In the genomic region with DNA sequence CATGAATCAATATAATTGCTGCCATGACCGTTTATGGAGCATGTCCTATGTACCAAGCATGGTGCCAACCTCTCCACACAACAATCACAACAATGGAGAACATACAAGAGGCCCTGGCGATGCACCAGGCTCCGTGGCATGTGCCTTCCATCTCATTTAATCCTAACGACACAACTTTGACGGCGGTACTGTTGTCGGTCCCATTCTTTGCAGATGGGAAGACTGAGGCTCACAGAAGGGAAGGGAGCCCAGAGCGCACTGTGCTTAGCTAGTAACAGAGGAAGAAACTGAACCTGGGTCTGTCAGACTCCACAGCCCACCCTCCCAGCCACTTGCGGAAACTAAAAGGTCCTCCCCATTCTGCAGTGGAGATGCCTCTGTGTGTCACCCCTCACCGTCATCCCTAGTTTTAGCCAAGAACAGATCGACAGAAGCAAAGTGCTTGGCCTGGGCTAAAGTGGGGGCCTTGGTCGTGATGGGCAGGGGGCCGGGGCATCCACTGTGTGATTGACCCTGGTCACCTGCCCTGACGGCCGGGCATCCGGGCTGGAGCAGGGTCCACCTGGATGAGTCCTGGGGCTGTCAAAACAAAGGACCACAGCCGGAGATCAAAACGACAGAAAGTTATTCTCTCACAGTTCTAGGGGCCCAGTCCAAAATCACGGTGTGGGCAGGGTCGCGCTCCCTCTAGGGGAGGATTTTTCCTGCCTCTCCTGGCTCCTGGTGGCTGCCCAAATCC, we compare ENCODE assay signal across 17 cellular contexts.
DNase-seq lines count a peak whose midpoint lies in the region; ATAC-seq and TF ChIP-seq lines count a peak whose summit lies in the region.
"Had no signal": no experiment of that assay in that cellular context is flagged by ENCODE, and none has a peak within 500 bp of the region (broad histone marks: within the 10 kb centered on the region; RNA-seq: fewer than 3 reads in every experiment).

No MANE protein-coding gene starts in this region.

- peaks cover 7% of the 10 kb centered on the region; the same call in 1 of the 2 replicates for H3K27me3 Mint-ChIP-seq in HFFc6 (ENCODE audit: insufficient read depth)
- no peaks in the 10 kb centered on the region for H3K27me3 Mint-ChIP-seq in activated CD4-positive, alpha-beta T cell treated with anti-CD3 and anti-CD28 coated beads for 36 hours
- H3K27me3 Mint-ChIP-seq: CD4-positive, CD25-positive, alpha-beta regulatory T cell had no signal

- H3K9me3 ChIP-seq in mesodermal cell (ENCODE audit: control insufficient read depth, low read length) (peaks cover 11% of the 10 kb centered on the region), smooth muscle cell (replicated peaks; ENCODE audit: low read depth) (no peaks in the 10 kb centered on the region)

- intact Hi-C loops in posterior vena cava (cut with DNase I): no loop called here
- intact Hi-C loops in activated CD4-positive, alpha-beta T cell treated with anti-CD3 and anti-CD28 coated beads for 36 hours (cut with DNase I, micrococcal nuclease): no loop called here

- DNase-seq in HFFc6 (no peak), caudate nucleus (lab: John Stamatoyannopoulos, UW) (no peak), posterior vena cava (ENCODE audit: low spot score) (peak; percentile 59), smooth muscle cell (lab: John Stamatoyannopoulos, UW; ENCODE audit: unreplicated experiment) (no peak), NCI-H1092 treated with DMSO at 0.1 percent for 48 hours (lab: John Stamatoyannopoulos, UW) (no peak)
- DNase-seq in activated CD4-positive, alpha-beta T cell treated with anti-CD3 and anti-CD28 coated beads for 36 hours: no peak
- DNase-seq: ACHN; CD4-positive, CD25-positive, alpha-beta regulatory T cell; DMS79; Kasumi-1; NCI-H1417 treated with DMSO at 0.1 percent for 48 hours; NCI-H2029; NCI-H2171 treated with DMSO at 0.1 percent for 48 hours had no signal

- H3K4me1 Mint-ChIP-seq in HFFc6 (ENCODE audit: low read depth): peaks cover 29% of the 10 kb centered on the region
- no peaks in the 10 kb centered on the region for H3K4me1 Mint-ChIP-seq in activated CD4-positive, alpha-beta T cell treated with anti-CD3 and anti-CD28 coated beads for 36 hours
- H3K4me1 Mint-ChIP-seq: CD4-positive, CD25-positive, alpha-beta regulatory T cell had no signal

- H3K4me2 ChIP-seq in smooth muscle cell: no peak overlapping the region

- no peaks in the 10 kb centered on the region for H3K79me2 ChIP-seq in smooth muscle cell (ENCODE audit: low read depth)

- peaks cover 7% of the 10 kb centered on the region for H3K27me3 ChIP-seq in smooth muscle cell (ENCODE audit: low read depth)

- no peaks in the 10 kb centered on the region for H4K20me1 ChIP-seq in smooth muscle cell (ENCODE audit: low read depth)

- H3K9me3 Mint-ChIP-seq in HFFc6: peaks cover 8% of the 10 kb centered on the region
- H3K9me3 Mint-ChIP-seq in activated CD4-positive, alpha-beta T cell treated with anti-CD3 and anti-CD28 coated beads for 36 hours (ENCODE audit: low read depth): peaks cover 2% of the 10 kb centered on the region

- peaks cover 12% of the 10 kb centered on the region for H3K36me3 Mint-ChIP-seq in HFFc6 (ENCODE audit: low read depth)
- no peaks in the 10 kb centered on the region for H3K36me3 Mint-ChIP-seq in activated CD4-positive, alpha-beta T cell treated with anti-CD3 and anti-CD28 coated beads for 36 hours (ENCODE audit: low read depth)

- no peak for ATAC-seq in HG03457 (IDR thresholded peaks at IDR 0.05; ENCODE audit: unreplicated experiment)
- ATAC-seq in activated CD4-positive, alpha-beta T cell treated with anti-CD3 and anti-CD28 coated beads for 36 hours: no peak
- ATAC-seq: GM12878 had no signal

- H3K4me3 ChIP-seq in mesodermal cell (ENCODE audit: extremely low read depth, insufficient read depth, low read length, poor library complexity, severe bottlenecking) (no peak overlapping the region), smooth muscle cell (no peak overlapping the region)
- H3K4me3 ChIP-seq: GM12878, GM23248 had no signal

- CTCF ChIA-PET in activated CD4-positive, alpha-beta T cell treated with anti-CD3 and anti-CD28 coated beads for 36 hours (lab: Charles Lee): no interaction called here

- peak overlapping the region; percentile 5 for H3K27ac ChIP-seq in caudate nucleus (ENCODE audit: low read depth, low read length)
- peak overlapping the region; percentile 30 for H3K27ac ChIP-seq in mesodermal cell (ENCODE audit: low read depth, low read length, severe bottlenecking)
- no peak overlapping the region for H3K27ac ChIP-seq in smooth muscle cell (ENCODE audit: low read depth)
- H3K27ac ChIP-seq: GM23248 had no signal

- no peaks in the 10 kb centered on the region for H3F3A ChIP-seq in smooth muscle cell (ENCODE audit: low read depth)

- TF ChIP-seq CTCF in HFFc6 (IDR thresholded peaks at IDR 0.05) (no peak), smooth muscle cell (IDR thresholded peaks at IDR 0.05; ENCODE audit: borderline replicate concordance, insufficient read depth, poor library complexity, severe bottlenecking) (no peak)

- POLR2A ChIA-PET in activated CD4-positive, alpha-beta T cell treated with anti-CD3 and anti-CD28 coated beads for 36 hours (lab: Charles Lee): no interaction called here

- peak overlapping the region; percentile 36; the same call in 1 of the 2 replicates for H3K4me3 Mint-ChIP-seq in HFFc6
- H3K4me3 Mint-ChIP-seq in activated CD4-positive, alpha-beta T cell treated with anti-CD3 and anti-CD28 coated beads for 36 hours: no peak overlapping the region
- H3K4me3 Mint-ChIP-seq: CD4-positive, CD25-positive, alpha-beta regulatory T cell had no signal

- no peak overlapping the region for H3K9ac ChIP-seq in smooth muscle cell (ENCODE audit: low read depth)
- H3K9ac ChIP-seq: GM23248 had no signal

- peak overlapping the region; percentile 62; the same call in 1 of the 2 replicates for H3K27ac Mint-ChIP-seq in HFFc6
- H3K27ac Mint-ChIP-seq in activated CD4-positive, alpha-beta T cell treated with anti-CD3 and anti-CD28 coated beads for 36 hours: no peak overlapping the region
- H3K27ac Mint-ChIP-seq: CD4-positive, CD25-positive, alpha-beta regulatory T cell had no signal

- H2AFZ ChIP-seq in smooth muscle cell (ENCODE audit: low read depth): no peak overlapping the region
- H2AFZ ChIP-seq: GM23248 had no signal

- H3K4me1 ChIP-seq in mesodermal cell (ENCODE audit: control insufficient read depth, insufficient read depth, low read length, poor library complexity, severe bottlenecking): peaks cover 6% of the 10 kb centered on the region
- H3K4me1 ChIP-seq in smooth muscle cell (ENCODE audit: low read depth): no peaks in the 10 kb centered on the region

- whole genome bisulfite sequencing in mesodermal cell (ENCODE audit: insufficient coverage in 2 of 2), 2 experiments: 89 to 91% methylated on average over 17 to 20 of the region's 21 CpGs
- 94% methylated on average over 21 of the region's 21 CpGs for WGBS in smooth muscle cell (ENCODE audit: low lambda C conversion rate)

- H3K36me3 ChIP-seq in mesodermal cell (ENCODE audit: control insufficient read depth, insufficient read depth, low read length) (no peaks in the 10 kb centered on the region), smooth muscle cell (ENCODE audit: low read depth) (no peaks in the 10 kb centered on the region)
